In the genomic region with DNA sequence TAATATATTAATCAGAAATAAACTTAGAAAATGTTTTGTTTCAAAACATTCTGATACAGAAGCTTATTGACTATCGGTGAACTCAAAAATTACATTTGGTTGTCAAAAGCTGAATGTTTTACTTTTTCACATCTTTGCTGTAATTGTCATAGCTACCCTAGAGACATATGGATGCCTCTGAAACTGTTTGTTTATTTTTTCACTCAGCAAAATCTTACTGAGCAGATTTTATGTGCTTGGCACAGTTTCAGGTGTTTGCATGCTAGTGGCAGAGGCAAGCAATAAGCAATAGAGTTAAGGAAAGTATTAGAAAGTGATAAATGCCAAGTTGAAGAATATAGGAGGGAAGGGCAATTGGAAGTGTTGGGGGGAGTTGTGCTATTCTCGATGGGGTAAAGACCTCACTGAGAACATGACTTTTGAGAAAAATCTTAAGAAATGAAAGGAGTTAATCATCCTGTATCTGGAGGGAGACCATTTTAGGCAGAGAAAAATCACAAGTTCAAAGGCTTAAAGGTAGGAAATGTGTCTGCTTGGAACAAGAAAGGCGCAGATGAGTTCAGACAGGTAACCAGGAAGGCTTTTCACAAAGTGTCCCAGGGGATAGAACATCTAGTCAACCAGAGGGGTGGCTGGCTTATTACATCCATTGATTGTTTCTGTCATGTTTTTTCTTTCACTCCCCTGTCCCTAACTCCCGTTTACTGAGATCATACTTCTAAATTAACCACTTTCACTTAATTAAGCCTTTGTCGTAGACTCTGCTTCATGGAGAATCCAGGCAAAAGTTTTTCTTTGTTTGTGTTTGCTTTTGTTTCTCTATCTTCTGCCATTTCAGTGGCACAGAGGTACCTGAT, we compare ENCODE assay signal across 1 cellular context.
TF ChIP-seq lines count a peak whose summit lies in the region.

No MANE protein-coding gene starts in this region.

TF ChIP-seq in H1, 55 proteins besides CTCF, POLR2A, EP300 and RAD21 (continued from another document):
- TF ChIP-seq, protein P1, sequence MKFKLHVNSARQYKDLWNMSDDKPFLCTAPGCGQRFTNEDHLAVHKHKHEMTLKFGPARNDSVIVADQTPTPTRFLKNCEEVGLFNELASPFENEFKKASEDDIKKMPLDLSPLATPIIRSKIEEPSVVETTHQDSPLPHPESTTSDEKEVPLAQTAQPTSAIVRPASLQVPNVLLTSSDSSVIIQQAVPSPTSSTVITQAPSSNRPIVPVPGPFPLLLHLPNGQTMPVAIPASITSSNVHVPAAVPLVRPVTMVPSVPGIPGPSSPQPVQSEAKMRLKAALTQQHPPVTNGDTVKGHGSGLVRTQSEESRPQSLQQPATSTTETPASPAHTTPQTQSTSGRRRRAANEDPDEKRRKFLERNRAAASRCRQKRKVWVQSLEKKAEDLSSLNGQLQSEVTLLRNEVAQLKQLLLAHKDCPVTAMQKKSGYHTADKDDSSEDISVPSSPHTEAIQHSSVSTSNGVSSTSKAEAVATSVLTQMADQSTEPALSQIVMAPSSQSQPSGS (IDR thresholded peaks at IDR 0.05; ENCODE audit: low read length): no peak
- TF ChIP-seq CEBPB (IDR thresholded peaks at IDR 0.05; ENCODE audit: low read depth, low read length): no peak
- no peak for TF ChIP-seq TAF1 (IDR thresholded peaks at IDR 0.05; ENCODE audit: low read depth, low read length)
- no peak for TF ChIP-seq POLR2AphosphoS5 (IDR thresholded peaks at IDR 0.05; ENCODE audit: low read depth, low read length)
TF ChIP-seq in H1: peak in this region for 0.
